Comparison of ENCODE assay signal across 21 cellular contexts in genomic region chr13:91351980-91352379, GRCh38. TPM values are rescaled to one million over a fixed set of nuclear protein-coding genes. Genes with fewer than 3 reads are reported as not detected.
DNase-seq lines count a peak whose midpoint lies in the region; ATAC-seq and TF ChIP-seq lines count a peak whose summit lies in the region.
"Had no signal": no experiment of that assay in that cellular context is flagged by ENCODE, and none has a peak within 500 bp of the region (broad histone marks: within the 10 kb centered on the region; RNA-seq: fewer than 3 reads in every experiment).

No MANE protein-coding gene starts in this region.

- TF ChIP-seq POLR2A in GM18505 (IDR thresholded peaks at IDR 0.05; ENCODE audit: borderline replicate concordance, extremely low read depth, insufficient read depth, insufficient read length): peak; percentile 18

- peak overlapping the region; percentile 99 for H3K4me3 ChIP-seq in SK-N-MC
- H3K4me3 ChIP-seq in iPS-18a (ENCODE audit: low read length): peak overlapping the region; percentile 96
- H3K4me3 ChIP-seq: ascending aorta, esophagus muscularis mucosa, prostate gland had no signal

- no peak for ATAC-seq in activated CD4-positive, alpha-beta T cell treated with anti-CD3 and anti-CD28 coated beads for 36 hours
- ATAC-seq in GM18505 (IDR thresholded peaks at IDR 0.05; ENCODE audit: unreplicated experiment) (no peak), GM19467 (IDR thresholded peaks at IDR 0.05; ENCODE audit: unreplicated experiment) (no peak)
- ATAC-seq: left cardiac atrium, Panc1 had no signal

- H3K4me3 Mint-ChIP-seq in activated CD4-positive, alpha-beta T cell treated with anti-CD3 and anti-CD28 coated beads for 36 hours: peak overlapping the region; percentile 92
- H3K4me3 Mint-ChIP-seq: CD4-positive, alpha-beta memory T cell; dendritic cell treated with granulocyte-macrophage colony-stimulating factor and Interleukin-4, amounts not matched to agents 40 ng/mL and 50 ng/mL, for 4 days had no signal

- intact Hi-C loops in activated CD4-positive, alpha-beta T cell treated with anti-CD3 and anti-CD28 coated beads for 36 hours (cut with DNase I, micrococcal nuclease): no loop called here

- no peaks in the 10 kb centered on the region for H3K9me3 Mint-ChIP-seq in activated CD4-positive, alpha-beta T cell treated with anti-CD3 and anti-CD28 coated beads for 36 hours (ENCODE audit: low read depth)
- H3K9me3 Mint-ChIP-seq: CD4-positive, alpha-beta memory T cell; dendritic cell treated with granulocyte-macrophage colony-stimulating factor and Interleukin-4, amounts not matched to agents 40 ng/mL and 50 ng/mL, for 4 days had no signal

- POLR2A ChIA-PET in activated CD4-positive, alpha-beta T cell treated with anti-CD3 and anti-CD28 coated beads for 36 hours (lab: Charles Lee): no interaction called here

- peaks cover 80% of the 10 kb centered on the region for H3K36me3 Mint-ChIP-seq in activated CD4-positive, alpha-beta T cell treated with anti-CD3 and anti-CD28 coated beads for 36 hours (ENCODE audit: low read depth)

- H3K9me3 ChIP-seq in SK-N-MC (ENCODE audit: low read depth, low read length) (no peaks in the 10 kb centered on the region), iPS-18a (ENCODE audit: control insufficient read depth, low read depth, low read length) (no peaks in the 10 kb centered on the region)
- H3K9me3 ChIP-seq: ascending aorta, esophagus muscularis mucosa, prostate gland had no signal

- peaks cover 55% of the 10 kb centered on the region for H3K4me1 Mint-ChIP-seq in activated CD4-positive, alpha-beta T cell treated with anti-CD3 and anti-CD28 coated beads for 36 hours

- H3K27ac ChIP-seq in SK-N-MC (peak overlapping the region; percentile 34; the same call in 1 of the 2 replicates), iPS-18a (ENCODE audit: low read length) (no peak overlapping the region)
- H3K27ac ChIP-seq: ascending aorta, esophagus muscularis mucosa, prostate gland, VCaP had no signal

- CTCF ChIA-PET in activated CD4-positive, alpha-beta T cell treated with anti-CD3 and anti-CD28 coated beads for 36 hours (lab: Charles Lee): interaction anchor here (1.4 to 2.0 kb wide), 2 partner anchors 21 to 37 kb away, joined by 5 to 8 read pairs; no protein-coding TSS in a partner anchor

- no peaks in the 10 kb centered on the region for H3K27me3 Mint-ChIP-seq in activated CD4-positive, alpha-beta T cell treated with anti-CD3 and anti-CD28 coated beads for 36 hours

- H3K27me3 ChIP-seq in iPS-18a (ENCODE audit: control insufficient read depth, insufficient read depth, low read length): no peaks in the 10 kb centered on the region
- H3K27me3 ChIP-seq: ascending aorta, esophagus muscularis mucosa had no signal

- H3K36me3 ChIP-seq in SK-N-MC (ENCODE audit: insufficient read depth, low read length) (peaks cover 80% of the 10 kb centered on the region), iPS-18a (ENCODE audit: control insufficient read depth, low read depth, low read length) (peaks cover 80% of the 10 kb centered on the region)
- H3K36me3 ChIP-seq: prostate gland had no signal

- H3K4me1 ChIP-seq in iPS-18a (ENCODE audit: control insufficient read depth, low read depth, low read length): peaks cover 15% of the 10 kb centered on the region
- H3K4me1 ChIP-seq: prostate gland had no signal

- peak overlapping the region; percentile 42 for H3K27ac Mint-ChIP-seq in activated CD4-positive, alpha-beta T cell treated with anti-CD3 and anti-CD28 coated beads for 36 hours
- H3K27ac Mint-ChIP-seq: dendritic cell treated with granulocyte-macrophage colony-stimulating factor and Interleukin-4, amounts not matched to agents 40 ng/mL and 50 ng/mL, for 4 days had no signal

- DNase-seq in activated CD4-positive, alpha-beta T cell treated with anti-CD3 and anti-CD28 coated beads for 36 hours: no peak
- no peak for DNase-seq in activated CD4-positive, alpha-beta T cell treated with anti-CD3 and anti-CD28 coated beads, Interleukin-2, amount 50 U/mL, for 1 hour
- no peak for DNase-seq in SK-N-MC (ENCODE audit: low read depth, low spot score)
- DNase-seq in NCI-H82 (lab: John Stamatoyannopoulos, UW): no peak
- no peak for DNase-seq in cerebellar cortex (ENCODE audit: low spot score)
- DNase-seq: 8988T; CD4-positive, alpha-beta memory T cell; head of caudate nucleus; Kasumi-1; left cardiac atrium; NCI-H1694 treated with DMSO at 0.1 percent for 48 hours; NCI-H510A had no signal

- H3K9ac ChIP-seq in SK-N-MC (ENCODE audit: insufficient read length): no peak overlapping the region
- no peak overlapping the region for H3K9ac ChIP-seq in iPS-18a (ENCODE audit: low read length)

RNA-seq across cellular contexts. Expression of gene MIR17HG, which starts 4.5 kb away (rescaled TPM):
- 10 to 100 TPM; 13.8 to 26.7 TPM for total RNA-seq in activated CD4-positive, alpha-beta T cell treated with anti-CD3 and anti-CD28 coated beads for 36 hours
- total RNA-seq: ascending aorta had no signal

RNA-seq across cellular contexts. Expression of gene GPC5, which starts 46.4 kb away (rescaled TPM):
- total RNA-seq in activated CD4-positive, alpha-beta T cell treated with anti-CD3 and anti-CD28 coated beads for 36 hours: under 1 TPM; 0.63 to 0.66 TPM
- total RNA-seq: ascending aorta had no signal
